ENCODE assay signal across 28 cellular contexts in the genomic region with DNA sequence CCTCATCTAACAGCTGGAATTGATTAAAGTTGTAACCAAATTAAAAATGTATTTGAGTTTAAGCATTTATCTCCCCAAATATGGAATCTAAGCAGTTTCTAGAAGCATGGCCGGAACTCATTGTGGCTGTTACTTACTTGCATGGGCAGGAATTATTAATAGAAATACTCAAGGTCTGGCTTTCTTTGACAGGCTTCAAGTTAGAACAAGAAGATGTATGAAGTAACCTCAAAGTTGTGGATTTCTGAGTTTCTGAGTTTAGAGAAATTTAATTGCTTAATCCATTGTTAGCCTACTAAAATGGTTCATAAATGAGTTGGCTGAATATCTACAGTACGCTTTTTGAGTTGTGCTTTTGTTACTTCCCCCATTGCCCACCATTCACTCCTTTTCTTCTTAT.
"Had no signal": no experiment of that assay in that cellular context is flagged by ENCODE, and none has a peak within 500 bp of the region (broad histone marks: within the 10 kb centered on the region; RNA-seq: fewer than 3 reads in every experiment).

No MANE protein-coding gene starts in this region.

- H3K27ac Mint-ChIP-seq: effector memory CD8-positive, alpha-beta T cell; immature natural killer cell; mesothelial cell of epicardium; natural killer cell treated with Interleukin-12 subunit alpha and Interleukin-12 subunit beta and Interleukin-15 and Interleukin-18, amount 100 ng/mL, for 72 hours; progenitor cell of endocrine pancreas had no signal

- H3K4me3 ChIP-seq: esophagus muscularis mucosa, heart right ventricle, lung, mucosa of descending colon, right lobe of liver, stomach, thyroid gland had no signal

- H3K9me3 Mint-ChIP-seq: effector memory CD8-positive, alpha-beta T cell; immature natural killer cell; mesothelial cell of epicardium; naive B cell; natural killer cell treated with Interleukin-12 subunit alpha and Interleukin-12 subunit beta and Interleukin-15 and Interleukin-18, amount 100 ng/mL, for 72 hours; neural crest cell had no signal

- H3K4me3 Mint-ChIP-seq: effector memory CD8-positive, alpha-beta T cell; immature natural killer cell; mesothelial cell of epicardium; naive B cell; natural killer cell treated with Interleukin-12 subunit alpha and Interleukin-12 subunit beta and Interleukin-15 and Interleukin-18, amount 100 ng/mL, for 72 hours; neural crest cell had no signal

- DNase-seq: cortex of kidney; effector memory CD8-positive, alpha-beta T cell; foreskin melanocyte; glutamatergic neuron; heart right ventricle; hypothalamus; immature natural killer cell; islet precursor cell; mesenchymal stem cell; mucosa of descending colon; naive B cell; right lobe of liver; stimulated activated CD4-positive, alpha-beta T cell treated with anti-CD3 and anti-CD28 coated beads, Interleukin-15, amount 100 ng/mL, for 24 hours; stimulated activated CD4-positive, alpha-beta T cell treated with anti-CD3 and anti-CD28 coated beads, Interleukin-4, amount 100 ng/mL, for 1 hour; stimulated activated CD8-positive, alpha-beta memory T cell treated with anti-CD3 and anti-CD28 coated beads, Interleukin-4, amount 100 ng/mL, for 48 hours; stimulated activated naive CD4-positive, alpha-beta T cell; stomach; thyroid gland; trophoblast cell had no signal

- H3K27me3 ChIP-seq: esophagus muscularis mucosa, heart right ventricle, right lobe of liver, stomach, thyroid gland had no signal

- H2AFZ ChIP-seq: parathyroid adenoma had no signal

- H3K27me3 Mint-ChIP-seq: naive B cell, progenitor cell of endocrine pancreas had no signal

- H3K36me3 Mint-ChIP-seq: immature natural killer cell; naive B cell; natural killer cell treated with Interleukin-12 subunit alpha and Interleukin-12 subunit beta and Interleukin-15 and Interleukin-18, amount 100 ng/mL, for 72 hours had no signal

- H3K27ac ChIP-seq: esophagus muscularis mucosa, heart right ventricle, parathyroid adenoma, right lobe of liver, stomach, thyroid gland had no signal

- H3K36me3 ChIP-seq: esophagus muscularis mucosa, heart right ventricle, right lobe of liver, thyroid gland had no signal

- H3K4me1 ChIP-seq: esophagus muscularis mucosa, parathyroid adenoma, right lobe of liver had no signal

- FAIRE-seq: endometrium, urothelium cell line had no signal

- H3K9me3 ChIP-seq: esophagus muscularis mucosa, heart right ventricle, mucosa of descending colon, right lobe of liver, stomach, thyroid gland had no signal

- H3K9ac ChIP-seq: parathyroid adenoma had no signal

- H3K4me1 Mint-ChIP-seq: immature natural killer cell, neural crest cell had no signal
